In genomic region chr3:56692520-56693433, GRCh38 we compare ENCODE assay signal across 7 cellular contexts. TPM values are rescaled to one million over a fixed set of nuclear protein-coding genes. Genes with fewer than 3 reads are reported as not detected.
DNase-seq lines count a peak whose midpoint lies in the region; ATAC-seq and TF ChIP-seq lines count a peak whose summit lies in the region.
"Not testable (repeated sequence)": the region's sequence is repeated elsewhere in the genome, so short reads cannot be mapped to it uniquely, and the experiment has no call there.

No MANE protein-coding gene starts in this region.

- H3K9me3 ChIP-seq in T-helper 17 cell (ENCODE audit: control insufficient read depth, low read length, poor library complexity, severe bottlenecking); mucosa of descending colon: not testable (repeated sequence)

- not testable (repeated sequence) for H3K4me3 ChIP-seq in mucosa of descending colon

- H3K27me3 Mint-ChIP-seq in T-helper 17 cell; activated naive CD4-positive, alpha-beta T cell treated with anti-CD3 and anti-CD28 coated beads for 36 hours (ENCODE audit: low read depth): not testable (repeated sequence)

- H3K9me3 Mint-ChIP-seq in activated naive CD4-positive, alpha-beta T cell treated with anti-CD3 and anti-CD28 coated beads for 36 hours, result not testable (repeated sequence)

- peak overlapping the region; percentile 86 for H3K4me3 Mint-ChIP-seq in T-helper 17 cell
- peak overlapping the region; percentile 60 for H3K4me3 Mint-ChIP-seq in activated naive CD4-positive, alpha-beta T cell treated with anti-CD3 and anti-CD28 coated beads for 36 hours

- TF ChIP-seq CTCF in GM20000 (IDR thresholded peaks at IDR 0.05; ENCODE audit: extremely low read depth, missing control alignments); mucosa of descending colon (IDR thresholded peaks at IDR 0.05): not testable (repeated sequence)

- DNase-seq in GM20000 (ENCODE audit: low spot score), result peak; percentile 76
- not testable (repeated sequence) for DNase-seq in T-helper 17 cell, mucosa of descending colon
- DNase-seq in activated naive CD4-positive, alpha-beta T cell treated with anti-CD3 and anti-CD28 coated beads for 36 hours, result peak; percentile 75

- not testable (repeated sequence) for H3K36me3 ChIP-seq in mucosa of descending colon (ENCODE audit: low read depth)

- intact Hi-C loops in activated naive CD4-positive, alpha-beta T cell treated with anti-CD3 and anti-CD28 coated beads for 36 hours (cut with micrococcal nuclease); mucosa of descending colon (cut with DNase I, micrococcal nuclease): not testable (repeated sequence)

- H3K4me1 Mint-ChIP-seq in T-helper 17 cell, result peaks cover 38% of the 10 kb centered on the region
- peaks cover 47% of the 10 kb centered on the region for H3K4me1 Mint-ChIP-seq in activated naive CD4-positive, alpha-beta T cell treated with anti-CD3 and anti-CD28 coated beads for 36 hours (ENCODE audit: low read depth)

- CTCF ChIA-PET in activated naive CD4-positive, alpha-beta T cell treated with anti-CD3 and anti-CD28 coated beads for 36 hours (lab: Charles Lee), result interaction anchor here (0.6 to 2.7 kb wide), 7 partner anchors 9 to 340 kb away, joined by 3 to 12 read pairs (median 4); no protein-coding TSS in a partner anchor

- H3K4me1 ChIP-seq in mucosa of descending colon (ENCODE audit: low read depth), result not testable (repeated sequence)

- H3K27ac Mint-ChIP-seq in T-helper 17 cell, result peak overlapping the region; percentile 89
- H3K27ac Mint-ChIP-seq in activated naive CD4-positive, alpha-beta T cell treated with anti-CD3 and anti-CD28 coated beads for 36 hours, result peak overlapping the region; percentile 54

- not testable (repeated sequence) for H3K36me3 Mint-ChIP-seq in T-helper 17 cell (ENCODE audit: low read depth); activated naive CD4-positive, alpha-beta T cell treated with anti-CD3 and anti-CD28 coated beads for 36 hours (ENCODE audit: low read depth)

- peak; percentile 63 for ATAC-seq in GM18499 (IDR thresholded peaks at IDR 0.05; ENCODE audit: insufficient read depth, unreplicated experiment)
- peak; percentile 78 for ATAC-seq in HG02840 (IDR thresholded peaks at IDR 0.05; ENCODE audit: low FRiP score, unreplicated experiment)
- ATAC-seq in HG03575 (IDR thresholded peaks at IDR 0.05; ENCODE audit: extremely low read depth, insufficient number of reproducible peaks, low FRiP score, unreplicated experiment), result peak; percentile 50
- peak; percentile 88 for ATAC-seq in T-helper 17 cell
- ATAC-seq in mucosa of descending colon, result peak; percentile 58

RNA-seq across cellular contexts. Expression of gene TASOR, which starts 9.7 kb away (rescaled TPM):
- total RNA-seq in T-helper 17 cell (10 to 100 TPM; 57.3 TPM), mucosa of descending colon (10 to 100 TPM; 33.6 to 62.0 (median 43.0) TPM)
- 10 to 100 TPM; 39.3 to 39.8 TPM for total RNA-seq in activated naive CD4-positive, alpha-beta T cell treated with anti-CD3 and anti-CD28 coated beads for 36 hours
